In genomic region chr10:71276873-71277272, GRCh38 we compare ENCODE assay signal across 15 cellular contexts. TPM values are rescaled to one million over a fixed set of nuclear protein-coding genes. Genes with fewer than 3 reads are reported as not detected.
DNase-seq lines count a peak whose midpoint lies in the region; ATAC-seq and TF ChIP-seq lines count a peak whose summit lies in the region.
"Had no signal": no experiment of that assay in that cellular context is flagged by ENCODE, and none has a peak within 500 bp of the region (broad histone marks: within the 10 kb centered on the region; RNA-seq: fewer than 3 reads in every experiment).

No MANE protein-coding gene starts in this region.

- H3K27ac ChIP-seq in cingulate gyrus (ENCODE audit: low read depth, low read length) (peak overlapping the region; percentile 39), osteoblast (ENCODE audit: low read depth, low read length) (no peak overlapping the region)
- H3K27ac ChIP-seq: 22Rv1; BLaER1 treated with 17β-estradiol and CSF1 and Interleukin-3, amounts not matched to agents 10 nM and 100 nM had no signal

- H3K4me1 ChIP-seq in osteoblast (ENCODE audit: insufficient read depth, low read length) = peaks cover 9% of the 10 kb centered on the region

- peaks cover 6% of the 10 kb centered on the region for H3K36me3 ChIP-seq in osteoblast (ENCODE audit: insufficient read depth, low read length)
- H3K36me3 ChIP-seq: BLaER1 treated with 17β-estradiol and CSF1 and Interleukin-3, amounts not matched to agents 10 nM and 100 nM had no signal

- H3K27me3 ChIP-seq in osteoblast (ENCODE audit: insufficient read depth, low read length) = no peaks in the 10 kb centered on the region
- H3K27me3 ChIP-seq: BLaER1 treated with 17β-estradiol and CSF1 and Interleukin-3, amounts not matched to agents 10 nM and 100 nM had no signal

- peaks cover 11% of the 10 kb centered on the region for H4K20me1 ChIP-seq in osteoblast (ENCODE audit: insufficient read depth, low read length)

- H3K9me3 ChIP-seq in osteoblast (ENCODE audit: low read depth, low read length) = no peaks in the 10 kb centered on the region
- H3K9me3 ChIP-seq: BLaER1 treated with 17β-estradiol and CSF1 and Interleukin-3, amounts not matched to agents 10 nM and 100 nM had no signal

- H3K79me2 ChIP-seq in osteoblast (ENCODE audit: insufficient read depth, low read length) = no peaks in the 10 kb centered on the region

- ATAC-seq in GM18519 (IDR thresholded peaks at IDR 0.05; ENCODE audit: low FRiP score, unreplicated experiment) = no peak
- ATAC-seq: GM23338 had no signal

- H2AFZ ChIP-seq in osteoblast (ENCODE audit: low read length) = no peak overlapping the region
- H2AFZ ChIP-seq: GM23338 had no signal

- no peak for TF ChIP-seq CTCF in osteoblast (IDR thresholded peaks at IDR 0.05; ENCODE audit: extremely low read depth, low read depth, low read length)

- H3K4me3 ChIP-seq in osteoblast (ENCODE audit: insufficient read depth, low read length) = no peak overlapping the region
- H3K4me3 ChIP-seq: BLaER1 treated with 17β-estradiol and CSF1 and Interleukin-3, amounts not matched to agents 10 nM and 100 nM; GM23338 had no signal

- no peak overlapping the region for H3K4me2 ChIP-seq in osteoblast (ENCODE audit: insufficient read depth, low read length)
- H3K4me2 ChIP-seq: BLaER1 treated with 17β-estradiol and CSF1 and Interleukin-3, amounts not matched to agents 10 nM and 100 nM; GM23338 had no signal

- DNase-seq in NCI-H1417 (lab: John Stamatoyannopoulos, UW) (peak in 2 of 3 experiments; percentile 61 to 75), NCI-H1417 treated with DMSO at 0.1 percent for 48 hours (lab: John Stamatoyannopoulos, UW) (no peak), osteoblast (ENCODE audit: insufficient read length, low spot score, missing footprints) (peak; percentile 39), AG08396 (ENCODE audit: low spot score) (no peak), iPS-NIHi11 (ENCODE audit: low spot score) (no peak)
- DNase-seq: AML-193; CD4-positive, CD25-positive, alpha-beta regulatory T cell; DMS53; GF-D8; H9 had no signal

RNA-seq across cellular contexts. Expression of gene SLC29A3, which starts 42.2 kb away (rescaled TPM):
- total RNA-seq in osteoblast = 2.5 and 3.8 TPM in 2 replicates

Comparison
In these comparisons a context has a peak if more than half of its experiments do, and no peak if none do; other contexts are left out.
1. DNase-seq: peak in NCI-H1417 (2 of 3) and osteoblast (single experiment); none in NCI-H1417 treated with DMSO at 0.1 percent for 48 hours (single experiment), AG08396 (single experiment) and iPS-NIHi11 (single experiment).